10 cellular contexts compared by ENCODE assay signal in the genomic region with DNA sequence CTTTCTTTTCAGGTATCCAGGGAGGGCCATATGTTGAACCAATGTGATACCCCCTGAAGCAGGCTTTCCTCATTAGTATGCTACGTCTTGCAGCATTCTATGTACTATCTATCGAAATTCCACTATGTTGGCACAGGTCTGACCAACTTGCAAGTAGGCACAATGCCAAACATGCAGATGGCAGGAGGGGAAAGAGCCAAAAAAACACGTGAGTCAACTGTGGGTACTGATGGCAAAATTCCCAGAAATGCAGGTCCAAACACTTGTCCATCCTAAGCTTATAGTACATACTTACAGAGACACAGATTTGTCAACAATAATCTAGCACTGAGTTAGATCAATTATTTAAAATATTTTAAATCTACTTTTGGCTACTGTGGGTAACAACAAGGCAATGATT.
DNase-seq lines count a peak whose midpoint lies in the region; ATAC-seq and TF ChIP-seq lines count a peak whose summit lies in the region.
"Had no signal": no experiment of that assay in that cellular context is flagged by ENCODE, and none has a peak within 500 bp of the region (broad histone marks: within the 10 kb centered on the region; RNA-seq: fewer than 3 reads in every experiment).

No MANE protein-coding gene starts in this region.

- H3K27ac ChIP-seq in body of pancreas = no peak overlapping the region
- H3K27ac ChIP-seq: gastrocnemius medialis had no signal

- H3K4me1 ChIP-seq in body of pancreas = peaks cover 4% of the 10 kb centered on the region
- H3K4me1 ChIP-seq: gastrocnemius medialis had no signal

- peaks cover 0 to 8% (median 0%) of the 10 kb centered on the region in 3 donors for H3K9me3 ChIP-seq in body of pancreas
- H3K9me3 ChIP-seq: gastrocnemius medialis had no signal

- no peaks in the 10 kb centered on the region for H3K36me3 ChIP-seq in body of pancreas (replicated peaks in 1 of 2; ENCODE audit: insufficient read depth in 1 of 2, low read depth in 2 of 2)
- H3K36me3 ChIP-seq: gastrocnemius medialis had no signal

- H3K27me3 ChIP-seq in body of pancreas = no peaks in the 10 kb centered on the region
- H3K27me3 ChIP-seq: gastrocnemius medialis had no signal

- ATAC-seq in body of pancreas (peak; percentile 81), GM18517 (IDR thresholded peaks at IDR 0.05; ENCODE audit: unreplicated experiment) (no peak)
- ATAC-seq: gastrocnemius medialis had no signal

- no peak overlapping the region for H3K4me3 ChIP-seq in body of pancreas
- H3K4me3 ChIP-seq: gastrocnemius medialis had no signal

- TF ChIP-seq POLR2A in body of pancreas (IDR thresholded peaks at IDR 0.05) = no peak

- DNase-seq in H4 (ENCODE audit: low spot score) (peak; percentile 99), NCI-H2171 treated with DMSO at 0.1 percent for 48 hours (lab: John Stamatoyannopoulos, UW) (peak; percentile 95), body of pancreas (peak; percentile 62 to 82 (median 77)), mucosa of gallbladder (ENCODE audit: low spot score) (peak; percentile 65), posterior vena cava (ENCODE audit: low spot score) (no peak), CD1c-positive myeloid dendritic cell (ENCODE audit: extremely low spot score) (no peak)
- no peak for DNase-seq in stimulated activated naive CD4-positive, alpha-beta T cell (lab: John Stamatoyannopoulos, UW)
- DNase-seq: gastrocnemius medialis, NCI-H1417 had no signal

- intact Hi-C loops in body of pancreas (cut with DNase I) = no loop called here
- intact Hi-C loops in posterior vena cava (cut with DNase I) = no loop called here

- 13 to 14% methylated on average over 3 of the region's 3 CpGs for WGBS in body of pancreas, 2 donors

- TF ChIP-seq CTCF in body of pancreas (IDR thresholded peaks at IDR 0.05) = no peak

Comparison
In these comparisons a context has a peak if more than half of its experiments do, and no peak if none do; other contexts are left out.
1. DNase-seq: peak in H4 (single experiment), NCI-H2171 treated with DMSO at 0.1 percent for 48 hours (single experiment), body of pancreas (4 of 4) and mucosa of gallbladder (single experiment); none in stimulated activated naive CD4-positive, alpha-beta T cell (0 of 6), posterior vena cava (single experiment) and CD1c-positive myeloid dendritic cell (single experiment).